Comparison of ENCODE assay signal across 5 cellular contexts in the genomic region with DNA sequence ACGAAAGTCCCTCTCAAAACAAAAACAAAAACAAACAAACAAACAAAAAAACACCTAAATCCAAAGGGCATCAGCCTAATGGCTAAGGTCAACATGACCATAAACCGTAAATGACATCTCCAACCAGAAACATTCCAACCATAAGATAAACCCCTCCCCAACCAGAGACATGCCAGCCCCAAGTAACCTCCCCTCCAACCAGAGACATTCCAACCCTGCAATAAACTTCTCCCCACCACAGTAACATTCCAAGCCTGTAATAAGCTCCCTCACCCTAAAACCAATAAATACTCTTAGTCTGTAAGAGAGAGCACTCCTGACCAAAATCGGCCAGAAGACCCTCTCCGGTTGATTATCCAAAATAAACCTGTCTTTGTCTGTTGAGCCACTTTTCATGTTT. TPM values are rescaled to one million over a fixed set of nuclear protein-coding genes. Genes with fewer than 3 reads are reported as not detected.
"Had no signal": no experiment of that assay in that cellular context is flagged by ENCODE, and none has a peak within 500 bp of the region (broad histone marks: within the 10 kb centered on the region; RNA-seq: fewer than 3 reads in every experiment).

No MANE protein-coding gene starts in this region.

RNA-seq across cellular contexts. Expression of gene TMEM35A, which starts 22.1 kb away (rescaled TPM):
- total RNA-seq: activated CD8-positive, alpha-beta memory T cell treated with anti-CD3 and anti-CD28 coated beads for 36 hours; activated T-helper 2 cell treated with anti-CD3 and anti-CD28 coated beads, Interferon-gamma antibody, Interleukin-2, Interleukin-4, amounts not matched to agents 10 μg/mL and 5 μg/mL and 100 μg/mL, durations not matched to agents 14 hours and 24 hours and 36 hours; bronchial epithelial cell; naive thymus-derived CD4-positive, alpha-beta T cell; T-helper 2 cell treated with Interferon-gamma antibody and Interleukin-4, amounts not matched to agents 100 ng/mL and 5 ng/mL, for 36 hours had no signal
